9 cellular contexts compared by ENCODE assay signal in genomic region chr19:41537789-41538188, GRCh38. TPM values are rescaled to one million over a fixed set of nuclear protein-coding genes. Genes with fewer than 3 reads are reported as not detected.
DNase-seq lines count a peak whose midpoint lies in the region; ATAC-seq and TF ChIP-seq lines count a peak whose summit lies in the region.
"Had no signal": no experiment of that assay in that cellular context is flagged by ENCODE, and none has a peak within 500 bp of the region (broad histone marks: within the 10 kb centered on the region; RNA-seq: fewer than 3 reads in every experiment).

No MANE protein-coding gene starts in this region.

- TF ChIP-seq CTCF in upper lobe of right lung (IDR thresholded peaks at IDR 0.05) (peak; percentile 63), thyroid gland (IDR thresholded peaks at IDR 0.05) (peak in 3 of 6 experiments; percentile 9 to 23 (median 19))

- no peaks in the 10 kb centered on the region for H3K9me3 ChIP-seq in upper lobe of right lung
- no peaks in the 10 kb centered on the region for H3K9me3 ChIP-seq in thyroid gland

- H3K27me3 ChIP-seq in upper lobe of right lung (peaks cover 6% of the 10 kb centered on the region), thyroid gland (no peaks in the 10 kb centered on the region)

- TF ChIP-seq POLR2A in erythroblast (IDR thresholded peaks at IDR 0.05; ENCODE audit: low read length) (no peak), thyroid gland (IDR thresholded peaks at IDR 0.05) (no peak)

- ATAC-seq in upper lobe of right lung: peak; percentile 61

- H3K36me3 ChIP-seq in upper lobe of right lung: no peaks in the 10 kb centered on the region
- no peaks in the 10 kb centered on the region for H3K36me3 ChIP-seq in thyroid gland

- peak; percentile 49 for DNase-seq in stimulated activated CD4-positive, alpha-beta T cell treated with anti-CD3 and anti-CD28 coated beads, Interleukin-4, amount 100 ng/mL, for 24 hours
- no peak for DNase-seq in stimulated activated CD4-positive, alpha-beta T cell treated with anti-CD3 and anti-CD28 coated beads, Interleukin-2, amount 100 ng/mL, for 48 hours
- DNase-seq in OCI-M1 (lab: John Stamatoyannopoulos, UW) (peak; percentile 72), erythroblast (lab: John Stamatoyannopoulos, UW) (peak; percentile 15 to 47), upper lobe of right lung (no peak), thyroid gland (no peak), SW480 (ENCODE audit: low spot score) (no peak), NCI-H128 (lab: John Stamatoyannopoulos, UW; ENCODE audit: unreplicated experiment) (no peak)
- DNase-seq: stimulated activated CD4-positive, alpha-beta T cell treated with anti-CD3 and anti-CD28 coated beads, Interleukin-4, amount 100 ng/mL, for 4 hours had no signal

- no peak overlapping the region for H3K27ac ChIP-seq in upper lobe of right lung
- no peak overlapping the region for H3K27ac ChIP-seq in thyroid gland

- H3K4me3 ChIP-seq in upper lobe of right lung (no peak overlapping the region), thyroid gland (replicated peaks in 1 of 3) (no peak overlapping the region)

- H3K4me1 ChIP-seq in upper lobe of right lung (peaks cover 27% of the 10 kb centered on the region), thyroid gland (no peaks in the 10 kb centered on the region)

- 43 to 49% methylated on average over 1 of the region's 1 CpG for WGBS in thyroid gland, 2 donors

- intact Hi-C loops in upper lobe of right lung (cut with DNase I) (no loop called here), thyroid gland (cut with DNase I) (no loop called here)

RNA-seq across cellular contexts. Expression of gene CEACAM21, which starts 38.2 kb away (rescaled TPM):
- total RNA-seq in upper lobe of right lung (16.3 TPM), thyroid gland (10 to 100 TPM in 1 of 4 donors, 1 to 10 TPM in 1, under 1 TPM in 1, not detected in 1; 0.56 to 34.8 (median 2.6) TPM)

Comparison
In these comparisons a context has a peak if more than half of its experiments do, and no peak if none do; other contexts are left out.
1. DNase-seq: peak in stimulated activated CD4-positive, alpha-beta T cell treated with anti-CD3 and anti-CD28 coated beads, Interleukin-4, amount 100 ng/mL, for 24 hours (single experiment), OCI-M1 (single experiment) and erythroblast (2 of 2); none in stimulated activated CD4-positive, alpha-beta T cell treated with anti-CD3 and anti-CD28 coated beads, Interleukin-2, amount 100 ng/mL, for 48 hours (0 of 2), upper lobe of right lung (single experiment), thyroid gland (0 of 2), SW480 (single experiment) and NCI-H128 (single experiment).